9 cellular contexts compared by ENCODE assay signal in genomic region chr22:36541831-36542391, GRCh38. TPM values are rescaled to one million over a fixed set of nuclear protein-coding genes. Genes with fewer than 3 reads are reported as not detected.
DNase-seq lines count a peak whose midpoint lies in the region; ATAC-seq and TF ChIP-seq lines count a peak whose summit lies in the region.
"Had no signal": no experiment of that assay in that cellular context is flagged by ENCODE, and none has a peak within 500 bp of the region (broad histone marks: within the 10 kb centered on the region; RNA-seq: fewer than 3 reads in every experiment).

No MANE protein-coding gene starts in this region.

- intact Hi-C loops in mammary epithelial cell (cut with micrococcal nuclease), result loop anchor here (1.0 kb wide), 1 partner anchor 13 kb away; the partner anchor contains the start of gene EIF3D

- H3K9me3 ChIP-seq in mammary epithelial cell (replicated peaks; ENCODE audit: insufficient read depth, low read length), result no peaks in the 10 kb centered on the region
- H3K9me3 ChIP-seq: SJCRH30 had no signal

- peak overlapping the region; percentile 39 for H3K4me2 ChIP-seq in mammary epithelial cell (ENCODE audit: insufficient read depth, low read depth, low read length)

- H3K4me1 Mint-ChIP-seq in stimulated activated naive B cell treated with anti-CD40 and anti-IgM and Interleukin-4, amounts not matched to agents 10 μg/mL and 1 μg/mL and 100 μg/mL, for 72 hours, result peaks cover 8 to 9% of the 10 kb centered on the region in 2 donors

- no peaks in the 10 kb centered on the region for H4K20me1 ChIP-seq in mammary epithelial cell (ENCODE audit: insufficient read depth, low read length)

- 11% methylated on average over 9 of the region's 9 CpGs for WGBS in mammary epithelial cell (ENCODE audit: low coverage, missing lambda C conversion rate)

- dilution Hi-C loops in mammary epithelial cell (cut with HindIII; ENCODE audit: low sequenced_read_pairs), result loop anchor here (5.0 kb wide), 3 partner anchors 40 to 305 kb away; no protein-coding TSS in a partner anchor

- H3K4me1 ChIP-seq in mammary epithelial cell (ENCODE audit: insufficient read depth, low read length), result peaks cover 25% of the 10 kb centered on the region

- in situ Hi-C loops in mammary epithelial cell (cut with MboI; ENCODE audit: low sequenced_read_pairs in 2 of 2), result loop anchor here in 1 of 2 donors (10.0 kb wide), 2 partner anchors 233 to 313 kb away; partner anchors contain the start of gene IFT27

- CTCF ChIA-PET in mammary epithelial cell (lab: Charles Lee; ENCODE audit: low non-redundant PET), result no interaction called here

- H3K9ac ChIP-seq in mammary epithelial cell (ENCODE audit: insufficient read depth, low read length), result peak overlapping the region; percentile 27

- H3K36me3 ChIP-seq in mammary epithelial cell (ENCODE audit: insufficient read depth, low read length), result no peaks in the 10 kb centered on the region
- H3K36me3 ChIP-seq: SJCRH30 had no signal

- no peak overlapping the region for H3K4me3 Mint-ChIP-seq in stimulated activated naive B cell treated with anti-CD40 and anti-IgM and Interleukin-4, amounts not matched to agents 10 μg/mL and 1 μg/mL and 100 μg/mL, for 72 hours

- H3K27me3 ChIP-seq in mammary epithelial cell (ENCODE audit: insufficient read depth, low read length), result no peaks in the 10 kb centered on the region

- BruUV-seq in mammary epithelial cell (replicated peaks; lab: Mats Ljungman, UMichigan), result TSS peak; percentile 84

- H2AFZ ChIP-seq in mammary epithelial cell (ENCODE audit: low read depth, low read length), result peak overlapping the region; percentile 81

- no peaks in the 10 kb centered on the region for H3K36me3 Mint-ChIP-seq in stimulated activated naive B cell treated with anti-CD40 and anti-IgM and Interleukin-4, amounts not matched to agents 10 μg/mL and 1 μg/mL and 100 μg/mL, for 72 hours

- ATAC-seq in SK-N-SH treated with all-trans-retinoic acid at 6 μM for 48 hours, result peak; percentile 79
- no peak for ATAC-seq in HG02642 (IDR thresholded peaks at IDR 0.05; ENCODE audit: poor library complexity, unreplicated experiment)
- no peak for ATAC-seq in GM18520 (IDR thresholded peaks at IDR 0.05; ENCODE audit: unreplicated experiment)
- ATAC-seq in stimulated activated naive B cell treated with anti-CD40 and anti-IgM and Interleukin-4, amounts not matched to agents 10 μg/mL and 1 μg/mL and 100 μg/mL, for 72 hours (replicated peaks), result no peak

- H3K27me3 Mint-ChIP-seq in stimulated activated naive B cell treated with anti-CD40 and anti-IgM and Interleukin-4, amounts not matched to agents 10 μg/mL and 1 μg/mL and 100 μg/mL, for 72 hours, result peaks cover 8 to 35% of the 10 kb centered on the region in 2 donors

- peak overlapping the region; percentile 86 for H3K27ac ChIP-seq in mammary epithelial cell (ENCODE audit: insufficient read depth, low read depth, low read length)
- H3K27ac ChIP-seq: SJCRH30 had no signal

- DNase-seq in EH (ENCODE audit: low read depth) (peak; percentile 90), mammary epithelial cell (peak; percentile 93), retinal pigment epithelial cell (ENCODE audit: low read depth) (peak; percentile 60), NCI-H2227 (lab: John Stamatoyannopoulos, UW; ENCODE audit: unreplicated experiment) (no peak)
- no peak for DNase-seq in stimulated activated naive B cell treated with anti-CD40 and anti-IgM and Interleukin-4, amounts not matched to agents 10 μg/mL and 1 μg/mL and 100 μg/mL, for 72 hours

- H3K27ac Mint-ChIP-seq in stimulated activated naive B cell treated with anti-CD40 and anti-IgM and Interleukin-4, amounts not matched to agents 10 μg/mL and 1 μg/mL and 100 μg/mL, for 72 hours, result no peak overlapping the region

- H3K4me3 ChIP-seq in mammary epithelial cell (replicated peaks in 1 of 3; ENCODE audit: insufficient read depth in 1 of 3, low read depth in 2 of 3, low read length in 3 of 3) (no peak overlapping the region), retinal pigment epithelial cell (ENCODE audit: low read length) (no peak overlapping the region)
- H3K4me3 ChIP-seq: SJCRH30 had no signal

- TF ChIP-seq CTCF in mammary epithelial cell (conservative IDR thresholded peaks at IDR 0.05 in 1 of 2, IDR thresholded peaks at IDR 0.05 in 1 of 2; ENCODE audit: extremely low read depth in 1 of 2, insufficient read depth in 1 of 2, low read depth in 1 of 2, low read length in 2 of 2), result no peak
- no peak for TF ChIP-seq CTCF in retinal pigment epithelial cell (conservative IDR thresholded peaks at IDR 0.05; ENCODE audit: low read depth, low read length)

- no peaks in the 10 kb centered on the region for H3K79me2 ChIP-seq in mammary epithelial cell (ENCODE audit: insufficient read depth, low read length)

- H3K9me3 Mint-ChIP-seq in stimulated activated naive B cell treated with anti-CD40 and anti-IgM and Interleukin-4, amounts not matched to agents 10 μg/mL and 1 μg/mL and 100 μg/mL, for 72 hours, result no peaks in the 10 kb centered on the region

TF ChIP-seq in SK-N-SH treated with all-trans-retinoic acid at 6 μM for 48 hours, 23 proteins besides CTCF, POLR2A, EP300 and RAD21:
- TF ChIP-seq ISL1 (CRISPR knock-in tag; IDR thresholded peaks at IDR 0.05) (0 out of 2 replicates have a peak, but pooled peaks have one; percentile 15), ZNF70 (CRISPR knock-in tag; IDR thresholded peaks at IDR 0.05) (no peak), RARB (CRISPR knock-in tag; IDR thresholded peaks at IDR 0.05) (0 out of 2 replicates have a peak, but pooled peaks have one; percentile 28), PPARA (CRISPR knock-in tag; IDR thresholded peaks at IDR 0.05; ENCODE audit: borderline replicate concordance) (no peak)
- TF ChIP-seq, protein P1, sequence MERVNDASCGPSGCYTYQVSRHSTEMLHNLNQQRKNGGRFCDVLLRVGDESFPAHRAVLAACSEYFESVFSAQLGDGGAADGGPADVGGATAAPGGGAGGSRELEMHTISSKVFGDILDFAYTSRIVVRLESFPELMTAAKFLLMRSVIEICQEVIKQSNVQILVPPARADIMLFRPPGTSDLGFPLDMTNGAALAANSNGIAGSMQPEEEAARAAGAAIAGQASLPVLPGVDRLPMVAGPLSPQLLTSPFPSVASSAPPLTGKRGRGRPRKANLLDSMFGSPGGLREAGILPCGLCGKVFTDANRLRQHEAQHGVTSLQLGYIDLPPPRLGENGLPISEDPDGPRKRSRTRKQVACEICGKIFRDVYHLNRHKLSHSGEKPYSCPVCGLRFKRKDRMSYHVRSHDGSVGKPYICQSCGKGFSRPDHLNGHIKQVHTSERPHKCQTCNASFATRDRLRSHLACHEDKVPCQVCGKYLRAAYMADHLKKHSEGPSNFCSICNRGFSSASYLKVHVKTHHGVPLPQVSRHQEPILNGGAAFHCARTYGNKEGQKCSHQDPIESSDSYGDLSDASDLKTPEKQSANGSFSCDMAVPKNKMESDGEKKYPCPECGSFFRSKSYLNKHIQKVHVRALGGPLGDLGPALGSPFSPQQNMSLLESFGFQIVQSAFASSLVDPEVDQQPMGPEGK (CRISPR knock-in tag; IDR thresholded peaks at IDR 0.05; ENCODE audit: borderline replicate concordance), result no peak

RNA-seq across cellular contexts. Expression of gene EIF3D, which starts 12.9 kb away (rescaled TPM):
- 100 to 1,000 TPM; 210 to 354 TPM for total RNA-seq in mammary epithelial cell
- polyA plus RNA-seq in mammary epithelial cell, result 497 TPM
- 395 TPM for polyA minus RNA-seq in mammary epithelial cell

RNA-seq across cellular contexts. Expression of gene FOXRED2, which starts 35.1 kb away (rescaled TPM):
- total RNA-seq in mammary epithelial cell, result 1 to 10 TPM; 5.8 to 7.4 TPM
- 4.4 TPM for polyA plus RNA-seq in mammary epithelial cell
- polyA minus RNA-seq in mammary epithelial cell, result 12.1 TPM

Comparison
In these comparisons a context has a peak if more than half of its experiments do, and no peak if none do; other contexts are left out.
1. DNase-seq: peak in EH (single experiment), mammary epithelial cell (single experiment) and retinal pigment epithelial cell (single experiment); none in NCI-H2227 (single experiment) and stimulated activated naive B cell treated with anti-CD40 and anti-IgM and Interleukin-4, amounts not matched to agents 10 μg/mL and 1 μg/mL and 100 μg/mL, for 72 hours (single experiment).